2 cellular contexts compared by ENCODE assay signal in genomic region chr1:53412285-53413174, GRCh38.
TF ChIP-seq lines count a peak whose summit lies in the region.

No MANE protein-coding gene starts in this region.

TF ChIP-seq in A549, 52 proteins besides CTCF, POLR2A, EP300 and RAD21 (continued from another document):
- TF ChIP-seq BCL3 (IDR thresholded peaks at IDR 0.05) (no peak), E2F6 (IDR thresholded peaks at IDR 0.05; ENCODE audit: borderline replicate concordance, low read depth) (no peak), ATOH8 (CRISPR knock-in tag; IDR thresholded peaks at IDR 0.05; ENCODE audit: low read depth) (no peak), TP53 (CRISPR knock-in tag; IDR thresholded peaks at IDR 0.05) (no peak)

TF ChIP-seq in HEK293, 187 proteins besides CTCF, POLR2A, EP300 and RAD21 (continued from another document):
- TF ChIP-seq ZBTB11 (tag by site-specific recombination; conservative IDR thresholded peaks at IDR 0.05; ENCODE audit: low read depth): no peak
- no peak for TF ChIP-seq GLIS2 (tag by site-specific recombination; IDR thresholded peaks at IDR 0.05)
- no peak for TF ChIP-seq ZNF174 (tag by site-specific recombination; IDR thresholded peaks at IDR 0.05)
- TF ChIP-seq HIC1 (tag by site-specific recombination; IDR thresholded peaks at IDR 0.05): no peak
- peak; percentile 74 for TF ChIP-seq OSR2 (tag by site-specific recombination; IDR thresholded peaks at IDR 0.05)
- TF ChIP-seq ZNF677 (tag by site-specific recombination; IDR thresholded peaks at IDR 0.05): 0 out of 2 replicates have a peak, but pooled peaks have one; percentile 27
- peak; percentile 21; the same call in 1 of the 2 replicates for TF ChIP-seq GLI2 (tag by site-specific recombination; IDR thresholded peaks at IDR 0.05; ENCODE audit: borderline replicate concordance, low read depth)
- TF ChIP-seq ZNF398 (tag by site-specific recombination; IDR thresholded peaks at IDR 0.05): no peak
